1 cellular context compared by ENCODE assay signal in the genomic region with DNA sequence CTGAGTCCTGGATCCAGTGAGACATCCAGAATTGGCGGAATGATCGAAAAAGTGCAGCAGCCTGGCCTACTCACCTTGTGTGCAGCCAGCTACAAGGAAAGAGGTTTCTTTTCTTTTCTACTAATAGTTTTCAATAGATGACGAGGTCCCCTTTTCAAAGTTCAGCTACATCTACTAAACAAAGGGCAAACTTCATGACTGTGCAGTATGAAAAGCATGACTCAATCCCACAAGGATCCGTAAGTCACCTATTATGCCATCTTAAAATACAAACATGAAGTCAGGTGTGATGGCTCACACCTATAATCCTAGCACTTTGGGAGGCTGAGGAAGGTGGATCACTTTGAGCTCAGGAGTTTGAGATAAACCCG.
TF ChIP-seq lines count a peak whose summit lies in the region.

No MANE protein-coding gene starts in this region.

TF ChIP-seq in IMR-90, 13 proteins besides CTCF, POLR2A, EP300 and RAD21 (continued from another document):
- no peak for TF ChIP-seq SMC3 (IDR thresholded peaks at IDR 0.05; ENCODE audit: low read depth, low read length)
- TF ChIP-seq MXI1 (IDR thresholded peaks at IDR 0.05; ENCODE audit: borderline replicate concordance, low read depth, low read length): no peak
- no peak for TF ChIP-seq FOS (IDR thresholded peaks at IDR 0.05; ENCODE audit: low read depth, low read length)
- no peak for TF ChIP-seq MAZ (IDR thresholded peaks at IDR 0.05; ENCODE audit: borderline replicate concordance, low read depth, low read length)
